Comparison of ENCODE assay signal across 13 cellular contexts in the genomic region with DNA sequence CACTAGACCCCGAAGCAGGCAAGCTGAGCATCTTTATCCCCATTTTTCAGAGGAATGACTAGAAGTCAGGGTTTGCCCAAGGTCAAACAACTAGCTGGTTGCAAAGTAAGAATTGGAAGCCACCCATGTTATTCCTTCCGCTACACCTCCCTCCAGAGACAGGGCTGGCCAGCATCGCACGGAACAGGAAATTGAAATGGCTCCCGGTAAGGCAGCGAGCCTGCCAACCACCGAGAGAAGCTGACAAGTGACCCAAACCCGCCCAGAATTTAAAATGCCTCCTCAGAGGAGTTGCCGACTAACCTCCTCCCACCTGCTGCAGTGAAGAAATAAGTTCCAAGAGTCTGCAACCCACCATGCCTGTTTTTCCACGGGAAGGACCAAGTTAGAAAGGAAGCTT.
A peak's percentile ranks its signal among the peaks of the same experiment; 100 is the strongest.
DNase-seq lines count a peak whose midpoint lies in the region; ATAC-seq and TF ChIP-seq lines count a peak whose summit lies in the region.
"Had no signal": no experiment of that assay in that cellular context is flagged by ENCODE, and none has a peak within 500 bp of the region (broad histone marks: within the 10 kb centered on the region; RNA-seq: fewer than 3 reads in every experiment).

No MANE protein-coding gene starts in this region.

- H3K4me3 Mint-ChIP-seq in activated T-cell treated with anti-CD3 and anti-CD28 coated beads, Interleukin-2, amount 50 U/mL, for 24 hours = peak overlapping the region; percentile 15
- peak overlapping the region; percentile 10 for H3K4me3 Mint-ChIP-seq in activated CD8-positive, alpha-beta T cell treated with anti-CD3 and anti-CD28 coated beads, Interleukin-2, amount 10 ng/mL, durations not matched to agents 7 days and 5 days
- H3K4me3 Mint-ChIP-seq in progenitor cell of endocrine pancreas (ENCODE audit: low read depth) (no peak overlapping the region), osteocyte (ENCODE audit: unreplicated experiment) (no peak overlapping the region)
- H3K4me3 Mint-ChIP-seq: activated T-helper 1 cell treated with anti-CD3 and anti-CD28 coated beads, Interleukin-12 subunit alpha, Interleukin-12 subunit beta, Interleukin-2, Interleukin-4 antibody, amounts not matched to agents 30 ng/mL and 10 ng/mL and 1 ng/mL, durations not matched to agents 14 hours and 24 hours and 36 hours had no signal

- POLR2A ChIA-PET in activated CD8-positive, alpha-beta T cell treated with anti-CD3 and anti-CD28 coated beads, Interleukin-2, amount 10 ng/mL, durations not matched to agents 7 days and 5 days (lab: Charles Lee) = no interaction called here

- no peaks in the 10 kb centered on the region for H3K27me3 Mint-ChIP-seq in activated T-cell treated with anti-CD3 and anti-CD28 coated beads, Interleukin-2, amount 50 U/mL, for 24 hours
- H3K27me3 Mint-ChIP-seq in activated CD8-positive, alpha-beta T cell treated with anti-CD3 and anti-CD28 coated beads, Interleukin-2, amount 10 ng/mL, durations not matched to agents 7 days and 5 days (ENCODE audit: low read depth) = no peaks in the 10 kb centered on the region
- H3K27me3 Mint-ChIP-seq in progenitor cell of endocrine pancreas = no peaks in the 10 kb centered on the region
- H3K27me3 Mint-ChIP-seq in osteocyte (ENCODE audit: unreplicated experiment) = no peaks in the 10 kb centered on the region

- peak overlapping the region; percentile 20 for H3K27ac Mint-ChIP-seq in activated T-cell treated with anti-CD3 and anti-CD28 coated beads, Interleukin-2, amount 50 U/mL, for 24 hours
- peak overlapping the region; percentile 23 for H3K27ac Mint-ChIP-seq in activated CD8-positive, alpha-beta T cell treated with anti-CD3 and anti-CD28 coated beads, Interleukin-2, amount 10 ng/mL, durations not matched to agents 7 days and 5 days
- H3K27ac Mint-ChIP-seq in progenitor cell of endocrine pancreas = peak overlapping the region; percentile 10
- no peak overlapping the region for H3K27ac Mint-ChIP-seq in osteocyte (ENCODE audit: unreplicated experiment)
- H3K27ac Mint-ChIP-seq: activated T-helper 1 cell treated with anti-CD3 and anti-CD28 coated beads, Interleukin-12 subunit alpha, Interleukin-12 subunit beta, Interleukin-2, Interleukin-4 antibody, amounts not matched to agents 30 ng/mL and 10 ng/mL and 1 ng/mL, durations not matched to agents 14 hours and 24 hours and 36 hours had no signal

- H3K36me3 Mint-ChIP-seq in activated T-cell treated with anti-CD3 and anti-CD28 coated beads, Interleukin-2, amount 50 U/mL, for 24 hours (ENCODE audit: low read depth) = peaks cover 59% of the 10 kb centered on the region
- peaks cover 44% of the 10 kb centered on the region for H3K36me3 Mint-ChIP-seq in activated CD8-positive, alpha-beta T cell treated with anti-CD3 and anti-CD28 coated beads, Interleukin-2, amount 10 ng/mL, durations not matched to agents 7 days and 5 days (ENCODE audit: low read depth)
- H3K36me3 Mint-ChIP-seq in progenitor cell of endocrine pancreas (ENCODE audit: insufficient read depth) (peaks cover 4% of the 10 kb centered on the region), osteocyte (ENCODE audit: unreplicated experiment) (no peaks in the 10 kb centered on the region)

- peak; percentile 15 for ATAC-seq in activated CD8-positive, alpha-beta T cell treated with anti-CD3 and anti-CD28 coated beads, Interleukin-2, amount 10 ng/mL, durations not matched to agents 7 days and 5 days

- CTCF ChIA-PET in activated CD8-positive, alpha-beta T cell treated with anti-CD3 and anti-CD28 coated beads, Interleukin-2, amount 10 ng/mL, durations not matched to agents 7 days and 5 days (lab: Charles Lee) = interaction anchor here (0.7 to 1.3 kb wide), 2 partner anchors 18 to 84 kb away, joined by 3 read pairs; no protein-coding TSS in a partner anchor

- peaks cover 47% of the 10 kb centered on the region for H3K4me1 Mint-ChIP-seq in activated T-cell treated with anti-CD3 and anti-CD28 coated beads, Interleukin-2, amount 50 U/mL, for 24 hours (ENCODE audit: low read depth)
- H3K4me1 Mint-ChIP-seq in activated CD8-positive, alpha-beta T cell treated with anti-CD3 and anti-CD28 coated beads, Interleukin-2, amount 10 ng/mL, durations not matched to agents 7 days and 5 days (ENCODE audit: low read depth) = peaks cover 32% of the 10 kb centered on the region
- peaks cover 5% of the 10 kb centered on the region for H3K4me1 Mint-ChIP-seq in progenitor cell of endocrine pancreas (ENCODE audit: low read depth)
- peaks cover 2% of the 10 kb centered on the region for H3K4me1 Mint-ChIP-seq in osteocyte (ENCODE audit: unreplicated experiment)

- TF ChIP-seq CTCF in progenitor cell of endocrine pancreas (IDR thresholded peaks at IDR 0.05; ENCODE audit: unreplicated experiment) = no peak
- no peak for TF ChIP-seq CTCF in osteocyte (IDR thresholded peaks at IDR 0.05)

- peaks cover 2% of the 10 kb centered on the region for H3K9me3 Mint-ChIP-seq in activated T-cell treated with anti-CD3 and anti-CD28 coated beads, Interleukin-2, amount 50 U/mL, for 24 hours
- no peaks in the 10 kb centered on the region for H3K9me3 Mint-ChIP-seq in activated CD8-positive, alpha-beta T cell treated with anti-CD3 and anti-CD28 coated beads, Interleukin-2, amount 10 ng/mL, durations not matched to agents 7 days and 5 days (ENCODE audit: insufficient read depth)
- H3K9me3 Mint-ChIP-seq in progenitor cell of endocrine pancreas (ENCODE audit: low read depth) (no peaks in the 10 kb centered on the region), osteocyte (ENCODE audit: unreplicated experiment) (no peaks in the 10 kb centered on the region)
- H3K9me3 Mint-ChIP-seq: activated T-helper 1 cell treated with anti-CD3 and anti-CD28 coated beads, Interleukin-12 subunit alpha, Interleukin-12 subunit beta, Interleukin-2, Interleukin-4 antibody, amounts not matched to agents 30 ng/mL and 10 ng/mL and 1 ng/mL, durations not matched to agents 14 hours and 24 hours and 36 hours had no signal

- DNase-seq in activated T-cell treated with anti-CD3 and anti-CD28 coated beads, Interleukin-2, amount 50 U/mL, for 24 hours = no peak
- DNase-seq in activated T-cell treated with anti-CD3 and anti-CD28 coated beads for 4 hours (no peak), globus pallidus (ENCODE audit: low spot score) (peak; percentile 6), progenitor cell of endocrine pancreas (ENCODE audit: low spot score, unreplicated experiment) (no peak), GDM1 (lab: John Stamatoyannopoulos, UW) (no peak), osteocyte (ENCODE audit: extremely low spot score, unreplicated experiment) (no peak), MV-4-11 (lab: John Stamatoyannopoulos, UW) (no peak)
- DNase-seq in activated CD8-positive, alpha-beta T cell treated with anti-CD3 and anti-CD28 coated beads, Interleukin-2, amount 10 ng/mL, durations not matched to agents 7 days and 5 days = no peak
- DNase-seq: activated CD4-positive, alpha-beta T cell treated with anti-CD3 and anti-CD28 coated beads, Interleukin-2, amount 50 U/mL, for 48 hours; NCI-H1436 treated with DMSO at 0.1 percent for 48 hours; stimulated activated CD4-positive, alpha-beta T cell treated with anti-CD3 and anti-CD28 coated beads, Interleukin-15, amount 100 ng/mL, for 24 hours; stimulated activated naive CD4-positive, alpha-beta T cell treated with Interleukin-2 at 50 U/mL for 16 hours had no signal

Comparison
In these comparisons a context has a peak if more than half of its experiments do, and no peak if none do; other contexts are left out.
1. H3K4me3 Mint-ChIP-seq: peak in activated T-cell treated with anti-CD3 and anti-CD28 coated beads, Interleukin-2, amount 50 U/mL, for 24 hours (single experiment) and activated CD8-positive, alpha-beta T cell treated with anti-CD3 and anti-CD28 coated beads, Interleukin-2, amount 10 ng/mL, durations not matched to agents 7 days and 5 days (single experiment); none in progenitor cell of endocrine pancreas (single experiment) and osteocyte (single experiment).